In the genomic region with DNA sequence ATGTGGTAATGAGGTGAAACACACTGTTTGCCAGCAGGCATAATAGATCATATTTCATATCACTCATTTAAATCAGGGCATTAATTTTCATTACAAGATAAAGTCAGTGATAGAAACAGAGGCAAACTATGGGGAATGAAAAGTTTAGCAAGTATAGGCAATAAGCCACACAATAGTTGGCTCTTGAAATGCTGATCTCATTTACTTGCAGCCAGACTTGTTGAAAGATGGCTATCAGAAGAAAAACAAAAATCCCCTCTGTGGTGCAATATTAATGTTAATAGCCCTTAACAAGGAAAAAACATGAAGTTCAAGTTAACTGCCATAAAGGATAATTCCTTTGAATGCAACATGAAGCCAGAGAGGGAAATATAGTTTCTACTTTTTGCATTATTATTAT, we compare ENCODE assay signal across 19 cellular contexts. TPM values are rescaled to one million over a fixed set of nuclear protein-coding genes. Genes with fewer than 3 reads are reported as not detected.
"Had no signal": no experiment of that assay in that cellular context is flagged by ENCODE, and none has a peak within 500 bp of the region (broad histone marks: within the 10 kb centered on the region; RNA-seq: fewer than 3 reads in every experiment).

No MANE protein-coding gene starts in this region.

- H3K9me3 ChIP-seq: breast epithelium, SJCRH30 had no signal

- H3K4me3 ChIP-seq: breast epithelium, SJCRH30 had no signal

- ATAC-seq: activated CD4-positive, CD25-positive, alpha-beta regulatory T cell treated with anti-CD3 and anti-CD28 coated beads, Interleukin-2, amount 50 U/mL, for 24 hours; activated CD8-positive, alpha-beta T cell treated with anti-CD3 and anti-CD28 coated beads for 36 hours; activated T-cell treated with anti-CD3 and anti-CD28 coated beads, Interleukin-2, amount 50 U/mL, for 72 hours had no signal

- H3K36me3 ChIP-seq: breast epithelium, SJCRH30 had no signal

- H3K27ac ChIP-seq: breast epithelium, SJCRH30 had no signal

- H3K4me1 ChIP-seq: breast epithelium had no signal

- DNase-seq: activated CD4-positive, alpha-beta T cell treated with anti-CD3 and anti-CD28 coated beads for 4 hours; activated CD8-positive, alpha-beta memory T cell treated with anti-CD3 and anti-CD28 coated beads, Interleukin-2, amount 50 U/mL, for 4 hours; activated CD8-positive, alpha-beta T cell treated with anti-CD3 and anti-CD28 coated beads for 36 hours; activated gamma-delta T cell treated with Interleukin-2 at 50 U/mL for 16 hours; activated naive CD4-positive, alpha-beta T cell treated with anti-CD3 and anti-CD28 coated beads, Interleukin-2, amount 50 U/mL, for 16 hours; activated T-cell treated with anti-CD3 and anti-CD28 coated beads, Interleukin-2, amount 50 U/mL, for 72 hours; aorta; central memory CD4-positive, alpha-beta T cell; Kasumi-1; KBM-7; NCI-H1048; NCI-H1417 treated with DMSO at 0.1 percent for 48 hours; NCI-H1694 treated with DMSO at 0.1 percent for 48 hours; NCI-H2029 treated with DMSO at 0.1 percent for 48 hours; NCI-H226; NCI-H82; SJCRH30 had no signal

- H3K27me3 ChIP-seq: breast epithelium, SJCRH30 had no signal

RNA-seq across cellular contexts. Expression of a gene that starts 33.5 kb away (rescaled TPM):
- total RNA-seq: activated CD8-positive, alpha-beta T cell treated with anti-CD3 and anti-CD28 coated beads for 36 hours had no signal
